8 cellular contexts compared by ENCODE assay signal in the genomic region with DNA sequence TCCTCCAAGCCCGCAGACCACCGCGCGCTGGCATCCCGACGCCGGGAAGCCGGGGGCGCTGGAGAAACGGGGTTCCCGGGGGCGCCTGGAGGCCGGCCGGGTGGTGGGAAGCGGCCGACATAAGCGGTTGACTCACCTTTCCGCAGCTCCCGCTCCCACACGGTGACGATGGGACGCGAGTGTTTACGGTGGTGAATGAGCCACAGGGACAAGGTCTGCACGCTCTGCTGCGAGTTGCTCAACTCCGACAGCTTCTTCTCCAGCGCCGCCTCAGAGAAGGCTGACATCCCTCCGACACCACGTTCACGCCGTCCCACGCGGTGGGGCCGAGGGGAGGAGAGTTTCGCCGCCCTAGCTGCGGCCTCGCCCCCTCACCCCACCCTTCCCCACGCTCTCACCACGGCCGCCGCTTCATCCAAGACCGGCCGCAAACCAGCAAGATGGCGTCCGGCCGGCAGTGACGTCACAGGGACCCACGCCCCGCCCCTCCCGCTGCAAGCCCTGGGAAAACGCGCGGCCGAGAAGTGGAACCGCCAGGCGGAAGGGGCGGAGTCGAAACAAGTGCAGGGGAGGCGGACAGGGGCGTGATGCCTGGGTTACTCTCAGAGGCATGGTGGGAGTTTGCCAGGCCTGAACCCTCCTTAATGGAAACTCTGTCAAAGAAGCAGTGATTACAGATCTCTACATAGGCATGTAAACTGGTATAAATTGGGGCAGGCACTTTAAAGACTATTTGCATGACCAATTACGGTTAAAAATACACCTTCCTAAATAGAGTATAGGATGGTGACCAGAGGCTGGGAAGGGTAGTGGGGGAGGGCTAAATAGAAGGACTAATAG. TPM values are rescaled to one million over a fixed set of nuclear protein-coding genes. Genes with fewer than 3 reads are reported as not detected.
DNase-seq lines count a peak whose midpoint lies in the region; ATAC-seq and TF ChIP-seq lines count a peak whose summit lies in the region.

A gene with protein sequence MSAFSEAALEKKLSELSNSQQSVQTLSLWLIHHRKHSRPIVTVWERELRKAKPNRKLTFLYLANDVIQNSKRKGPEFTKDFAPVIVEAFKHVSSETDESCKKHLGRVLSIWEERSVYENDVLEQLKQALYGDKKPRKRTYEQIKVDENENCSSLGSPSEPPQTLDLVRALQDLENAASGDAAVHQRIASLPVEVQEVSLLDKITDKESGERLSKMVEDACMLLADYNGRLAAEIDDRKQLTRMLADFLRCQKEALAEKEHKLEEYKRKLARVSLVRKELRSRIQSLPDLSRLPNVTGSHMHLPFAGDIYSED (minus strand): TSS at position 442 of the 840 bp plus-strand sequence. CDS start 155 bp downstream, at position 287.

- DNase-seq in DMS153 (lab: John Stamatoyannopoulos, UW) (peak; percentile 90), PC-9 (peak; percentile 77 to 93), epithelial cell of proximal tubule (ENCODE audit: low read depth) (peak; percentile 56)
- DNase-seq in Jurkat, Clone E6-1 (ENCODE audit: low read depth, low spot score) = peak; percentile 88
- DNase-seq in activated T-cell treated with anti-CD3 and anti-CD28 coated beads, Interleukin-2, amount 50 U/mL, for 1 hour = peak; percentile 98
- peak; percentile 99 for DNase-seq in stimulated activated CD8-positive, alpha-beta memory T cell treated with anti-CD3 and anti-CD28 coated beads, Interleukin-4, amount 100 ng/mL, for 48 hours

- BruUV-seq in PC-9 (replicated peaks; lab: Mats Ljungman, UMichigan) = TSS peak; percentile 55

- CTCF ChIA-PET in PC-9 (lab: Charles Lee) = no interaction called here

- peaks cover 49% of the 10 kb centered on the region for H3K79me2 ChIP-seq in PC-9 (ENCODE audit: low read depth)

- H3K36me3 ChIP-seq in PC-9 (ENCODE audit: low read depth) = no peaks in the 10 kb centered on the region
- H3K36me3 ChIP-seq in mucosa of rectum (ENCODE audit: control insufficient read depth in 2 of 2, insufficient read depth in 2 of 2, low read length in 2 of 2) = no peaks in the 10 kb centered on the region

- intact Hi-C loops in PC-9 (cut with micrococcal nuclease; ENCODE audit: unreplicated experiment) = no loop called here

- no peak for TF ChIP-seq CTCF in PC-9 (conservative IDR thresholded peaks at IDR 0.05)
- TF ChIP-seq CTCF in epithelial cell of proximal tubule (conservative IDR thresholded peaks at IDR 0.05; ENCODE audit: low read depth, low read length) = no peak

- H3K9ac ChIP-seq in mucosa of rectum (ENCODE audit: low read depth in 1 of 2, low read length in 2 of 2) = peak within 1 kb of the TSS; percentile 83 to 94

- peak within 1 kb of the TSS; percentile 92 for H3K4me3 ChIP-seq in Jurkat, Clone E6-1 (ENCODE audit: low read length)
- H3K4me3 ChIP-seq in PC-9 (peak within 1 kb of the TSS; percentile 64), epithelial cell of proximal tubule (ENCODE audit: low read depth, low read length) (peak within 1 kb of the TSS; percentile 71), mucosa of rectum (ENCODE audit: low read length in 2 of 2) (peak within 1 kb of the TSS; percentile 92 to 97)

- peak within 1 kb of the TSS; percentile 93 for H2AFZ ChIP-seq in PC-9

- POLR2A ChIA-PET in PC-9 (lab: Charles Lee; ENCODE audit: unreplicated experiment) = interaction anchor here (0.8 kb wide), 1 partner anchor 1112 kb away, joined by 4 read pairs; no protein-coding TSS in a partner anchor

- H3K9me3 ChIP-seq in PC-9 (ENCODE audit: insufficient read depth, low read depth) (no peaks in the 10 kb centered on the region), mucosa of rectum (ENCODE audit: control insufficient read depth in 2 of 2, low read length in 2 of 2) (no peaks in the 10 kb centered on the region)

- H4K20me1 ChIP-seq in PC-9 (ENCODE audit: insufficient read depth) = peaks cover 13% of the 10 kb centered on the region; the same call in 1 of the 2 replicates

- H3K27me3 ChIP-seq in PC-9 (ENCODE audit: insufficient read depth, low read depth) (no peaks in the 10 kb centered on the region), mucosa of rectum (ENCODE audit: control insufficient read depth in 2 of 2, insufficient read depth in 2 of 2, low read length in 2 of 2) (no peaks in the 10 kb centered on the region)

- H3F3A ChIP-seq in PC-9 (ENCODE audit: insufficient read depth, low read depth) = no peaks in the 10 kb centered on the region

- H3K27ac ChIP-seq in PC-9 = peak within 1 kb of the TSS; percentile 78
- H3K27ac ChIP-seq in mucosa of rectum (ENCODE audit: low read depth in 2 of 2, low read length in 2 of 2) = peak within 1 kb of the TSS; percentile 94 to 95

- H3K4me2 ChIP-seq in PC-9 = peak within 1 kb of the TSS; percentile 95

- no peaks in the 10 kb centered on the region for H3K9me2 ChIP-seq in PC-9 (ENCODE audit: insufficient read depth)

- ATAC-seq in GM21619 (IDR thresholded peaks at IDR 0.05; ENCODE audit: unreplicated experiment) = peak; percentile 95

- H3K4me1 ChIP-seq in PC-9 (replicated peaks; ENCODE audit: insufficient read depth) (0 out of 2 replicates have a peak, but pooled peaks cover 12% of the 10 kb centered on the region), mucosa of rectum (ENCODE audit: control insufficient read depth in 2 of 2, insufficient read depth in 2 of 2, low read length in 2 of 2) (peaks cover 4 to 8% of the 10 kb centered on the region in 2 donors)

RNA-seq across cellular contexts. Expression of the gene that starts here (rescaled TPM):
- 45.3 TPM for polyA plus RNA-seq in Jurkat, Clone E6-1 (2012; ENCODE audit: insufficient read depth, insufficient read length)
- total RNA-seq in PC-9 (2021) = 29.2 and 34.2 TPM in 2 replicates
- 41.3 and 45.4 TPM in 2 replicates for total RNA-seq in epithelial cell of proximal tubule

Comparison
In these comparisons a context has a peak if more than half of its experiments do, and no peak if none do; other contexts are left out.
1. Peak in every context shown above with its lines: DNase-seq, ATAC-seq, H3K4me3 ChIP-seq and H3K27ac ChIP-seq.